11 cellular contexts compared by ENCODE assay signal in genomic region chr2:204049635-204050034, GRCh38.
DNase-seq lines count a peak whose midpoint lies in the region; ATAC-seq, FAIRE-seq and TF ChIP-seq lines count a peak whose summit lies in the region.
"Had no signal": no experiment of that assay in that cellular context is flagged by ENCODE, and none has a peak within 500 bp of the region (broad histone marks: within the 10 kb centered on the region; RNA-seq: fewer than 3 reads in every experiment).

No MANE protein-coding gene starts in this region.

- H3K27ac ChIP-seq in stomach, result no peak overlapping the region

- peak; percentile 89 for FAIRE-seq in GM12892 (lab: Jason Lieb, UNC)
- FAIRE-seq: keratinocyte had no signal

- H3K9me3 ChIP-seq in stomach, result no peaks in the 10 kb centered on the region

- no peaks in the 10 kb centered on the region for H3K36me3 ChIP-seq in stomach

- TF ChIP-seq POLR2A in GM12892 (IDR thresholded peaks at IDR 0.05; ENCODE audit: low read depth, low read length) (no peak), stomach (IDR thresholded peaks at IDR 0.05) (no peak)

- TF ChIP-seq EP300 in stomach (IDR thresholded peaks at IDR 0.05), result no peak

- no peak for DNase-seq in GM12892 (ENCODE audit: insufficient read length)
- no peak for DNase-seq in DMS 273 (lab: John Stamatoyannopoulos, UW; ENCODE audit: unreplicated experiment)
- DNase-seq in stomach, result no peak
- no peak for DNase-seq in COLO829 (ENCODE audit: low spot score)
- DNase-seq in T-helper 9 cell, result no peak
- DNase-seq: activated effector memory CD4-positive, alpha-beta T cell treated with anti-CD3 and anti-CD28 coated beads, Interleukin-2, amount 50 U/mL, for 16 hours; NCI-H1436 had no signal

- H3K4me3 ChIP-seq in stomach, result no peak overlapping the region

- ATAC-seq in GM19324 (IDR thresholded peaks at IDR 0.05; ENCODE audit: low FRiP score, unreplicated experiment), result peak; percentile 65
- peak; percentile 75 for ATAC-seq in HG02678 (IDR thresholded peaks at IDR 0.05; ENCODE audit: unreplicated experiment)
- ATAC-seq in HG03442 (IDR thresholded peaks at IDR 0.05; ENCODE audit: unreplicated experiment), result peak; percentile 86

- H3K27me3 ChIP-seq in stomach, result no peaks in the 10 kb centered on the region

- no peak for TF ChIP-seq CTCF in stomach (IDR thresholded peaks at IDR 0.05)

- H3K4me1 ChIP-seq in stomach, result peaks cover 0 to 7% (median 0%) of the 10 kb centered on the region in 4 donors

- intact Hi-C loops in stomach (cut with DNase I; ENCODE audit: low total_unique reads), result no loop called here
